In the genomic region with DNA sequence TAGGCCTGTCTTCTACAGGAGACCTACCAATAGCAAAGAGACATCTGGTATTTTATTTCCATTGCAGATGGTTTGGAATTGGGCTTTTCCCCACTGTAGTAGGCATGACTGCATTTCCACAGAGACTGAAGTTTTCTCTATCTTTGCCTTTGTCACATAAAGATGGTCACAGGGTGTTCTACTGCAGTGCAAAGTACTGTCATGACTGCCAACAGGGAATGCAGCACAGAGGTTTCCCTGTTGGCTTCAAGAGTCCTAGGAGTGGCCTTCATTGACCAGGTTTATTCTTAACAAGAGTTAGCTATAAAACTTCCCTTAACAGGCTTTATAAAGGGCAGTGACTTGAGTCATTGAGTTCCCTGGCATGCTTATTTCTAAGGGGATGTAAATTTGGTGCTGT, we compare ENCODE assay signal across 3 cellular contexts.
A peak's percentile ranks its signal among the peaks of the same experiment; 100 is the strongest.
TF ChIP-seq lines count a peak whose summit lies in the region.

No MANE protein-coding gene starts in this region.

TF ChIP-seq in IMR-90, 13 proteins besides CTCF, POLR2A, EP300 and RAD21:
- TF ChIP-seq FOS (IDR thresholded peaks at IDR 0.05; ENCODE audit: low read depth, low read length) (no peak), RCOR1 (IDR thresholded peaks at IDR 0.05; ENCODE audit: insufficient replicate concordance, low read length) (no peak), BHLHE40 (IDR thresholded peaks at IDR 0.05; ENCODE audit: low read depth, low read length) (no peak), NFE2L2 (IDR thresholded peaks at IDR 0.05; ENCODE audit: low read depth, low read length) (no peak), RFX5 (IDR thresholded peaks at IDR 0.05; ENCODE audit: low read depth, low read length) (no peak), CHD1 (IDR thresholded peaks at IDR 0.05; ENCODE audit: low read depth, low read length) (no peak)
- TF ChIP-seq, protein P1, sequence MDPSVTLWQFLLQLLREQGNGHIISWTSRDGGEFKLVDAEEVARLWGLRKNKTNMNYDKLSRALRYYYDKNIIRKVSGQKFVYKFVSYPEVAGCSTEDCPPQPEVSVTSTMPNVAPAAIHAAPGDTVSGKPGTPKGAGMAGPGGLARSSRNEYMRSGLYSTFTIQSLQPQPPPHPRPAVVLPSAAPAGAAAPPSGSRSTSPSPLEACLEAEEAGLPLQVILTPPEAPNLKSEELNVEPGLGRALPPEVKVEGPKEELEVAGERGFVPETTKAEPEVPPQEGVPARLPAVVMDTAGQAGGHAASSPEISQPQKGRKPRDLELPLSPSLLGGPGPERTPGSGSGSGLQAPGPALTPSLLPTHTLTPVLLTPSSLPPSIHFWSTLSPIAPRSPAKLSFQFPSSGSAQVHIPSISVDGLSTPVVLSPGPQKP (IDR thresholded peaks at IDR 0.05; ENCODE audit: borderline replicate concordance, low read depth, low read length), result no peak

TF ChIP-seq in H1, 55 proteins besides CTCF, POLR2A, EP300 and RAD21 (continues in another document):
- no peak for TF ChIP-seq HDAC6 (IDR thresholded peaks at IDR 0.05; ENCODE audit: low read depth, low read length)
- TF ChIP-seq CTBP2 (IDR thresholded peaks at IDR 0.05; ENCODE audit: borderline replicate concordance, insufficient read depth, insufficient read length, low read length), result no peak
- no peak for TF ChIP-seq SRF (IDR thresholded peaks at IDR 0.05; ENCODE audit: low read depth, low read length)
- TF ChIP-seq, protein P2, sequence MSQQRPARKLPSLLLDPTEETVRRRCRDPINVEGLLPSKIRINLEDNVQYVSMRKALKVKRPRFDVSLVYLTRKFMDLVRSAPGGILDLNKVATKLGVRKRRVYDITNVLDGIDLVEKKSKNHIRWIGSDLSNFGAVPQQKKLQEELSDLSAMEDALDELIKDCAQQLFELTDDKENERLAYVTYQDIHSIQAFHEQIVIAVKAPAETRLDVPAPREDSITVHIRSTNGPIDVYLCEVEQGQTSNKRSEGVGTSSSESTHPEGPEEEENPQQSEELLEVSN (IDR thresholded peaks at IDR 0.05), result no peak
- TF ChIP-seq SIRT6 (IDR thresholded peaks at IDR 0.05; ENCODE audit: low read length), result no peak
- TF ChIP-seq SAP30 (IDR thresholded peaks at IDR 0.05; ENCODE audit: insufficient read depth, insufficient replicate concordance, low read length), result no peak
- TF ChIP-seq RXRA (IDR thresholded peaks at IDR 0.05; ENCODE audit: insufficient read depth, low read depth, low read length), result no peak
- TF ChIP-seq, protein P3, sequence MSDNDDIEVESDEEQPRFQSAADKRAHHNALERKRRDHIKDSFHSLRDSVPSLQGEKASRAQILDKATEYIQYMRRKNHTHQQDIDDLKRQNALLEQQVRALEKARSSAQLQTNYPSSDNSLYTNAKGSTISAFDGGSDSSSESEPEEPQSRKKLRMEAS (IDR thresholded peaks at IDR 0.05), result no peak
- TF ChIP-seq NANOG (IDR thresholded peaks at IDR 0.05; ENCODE audit: insufficient read depth, low read depth, low read length, poor library complexity, severe bottlenecking), result no peak
- TF ChIP-seq, protein P4, sequence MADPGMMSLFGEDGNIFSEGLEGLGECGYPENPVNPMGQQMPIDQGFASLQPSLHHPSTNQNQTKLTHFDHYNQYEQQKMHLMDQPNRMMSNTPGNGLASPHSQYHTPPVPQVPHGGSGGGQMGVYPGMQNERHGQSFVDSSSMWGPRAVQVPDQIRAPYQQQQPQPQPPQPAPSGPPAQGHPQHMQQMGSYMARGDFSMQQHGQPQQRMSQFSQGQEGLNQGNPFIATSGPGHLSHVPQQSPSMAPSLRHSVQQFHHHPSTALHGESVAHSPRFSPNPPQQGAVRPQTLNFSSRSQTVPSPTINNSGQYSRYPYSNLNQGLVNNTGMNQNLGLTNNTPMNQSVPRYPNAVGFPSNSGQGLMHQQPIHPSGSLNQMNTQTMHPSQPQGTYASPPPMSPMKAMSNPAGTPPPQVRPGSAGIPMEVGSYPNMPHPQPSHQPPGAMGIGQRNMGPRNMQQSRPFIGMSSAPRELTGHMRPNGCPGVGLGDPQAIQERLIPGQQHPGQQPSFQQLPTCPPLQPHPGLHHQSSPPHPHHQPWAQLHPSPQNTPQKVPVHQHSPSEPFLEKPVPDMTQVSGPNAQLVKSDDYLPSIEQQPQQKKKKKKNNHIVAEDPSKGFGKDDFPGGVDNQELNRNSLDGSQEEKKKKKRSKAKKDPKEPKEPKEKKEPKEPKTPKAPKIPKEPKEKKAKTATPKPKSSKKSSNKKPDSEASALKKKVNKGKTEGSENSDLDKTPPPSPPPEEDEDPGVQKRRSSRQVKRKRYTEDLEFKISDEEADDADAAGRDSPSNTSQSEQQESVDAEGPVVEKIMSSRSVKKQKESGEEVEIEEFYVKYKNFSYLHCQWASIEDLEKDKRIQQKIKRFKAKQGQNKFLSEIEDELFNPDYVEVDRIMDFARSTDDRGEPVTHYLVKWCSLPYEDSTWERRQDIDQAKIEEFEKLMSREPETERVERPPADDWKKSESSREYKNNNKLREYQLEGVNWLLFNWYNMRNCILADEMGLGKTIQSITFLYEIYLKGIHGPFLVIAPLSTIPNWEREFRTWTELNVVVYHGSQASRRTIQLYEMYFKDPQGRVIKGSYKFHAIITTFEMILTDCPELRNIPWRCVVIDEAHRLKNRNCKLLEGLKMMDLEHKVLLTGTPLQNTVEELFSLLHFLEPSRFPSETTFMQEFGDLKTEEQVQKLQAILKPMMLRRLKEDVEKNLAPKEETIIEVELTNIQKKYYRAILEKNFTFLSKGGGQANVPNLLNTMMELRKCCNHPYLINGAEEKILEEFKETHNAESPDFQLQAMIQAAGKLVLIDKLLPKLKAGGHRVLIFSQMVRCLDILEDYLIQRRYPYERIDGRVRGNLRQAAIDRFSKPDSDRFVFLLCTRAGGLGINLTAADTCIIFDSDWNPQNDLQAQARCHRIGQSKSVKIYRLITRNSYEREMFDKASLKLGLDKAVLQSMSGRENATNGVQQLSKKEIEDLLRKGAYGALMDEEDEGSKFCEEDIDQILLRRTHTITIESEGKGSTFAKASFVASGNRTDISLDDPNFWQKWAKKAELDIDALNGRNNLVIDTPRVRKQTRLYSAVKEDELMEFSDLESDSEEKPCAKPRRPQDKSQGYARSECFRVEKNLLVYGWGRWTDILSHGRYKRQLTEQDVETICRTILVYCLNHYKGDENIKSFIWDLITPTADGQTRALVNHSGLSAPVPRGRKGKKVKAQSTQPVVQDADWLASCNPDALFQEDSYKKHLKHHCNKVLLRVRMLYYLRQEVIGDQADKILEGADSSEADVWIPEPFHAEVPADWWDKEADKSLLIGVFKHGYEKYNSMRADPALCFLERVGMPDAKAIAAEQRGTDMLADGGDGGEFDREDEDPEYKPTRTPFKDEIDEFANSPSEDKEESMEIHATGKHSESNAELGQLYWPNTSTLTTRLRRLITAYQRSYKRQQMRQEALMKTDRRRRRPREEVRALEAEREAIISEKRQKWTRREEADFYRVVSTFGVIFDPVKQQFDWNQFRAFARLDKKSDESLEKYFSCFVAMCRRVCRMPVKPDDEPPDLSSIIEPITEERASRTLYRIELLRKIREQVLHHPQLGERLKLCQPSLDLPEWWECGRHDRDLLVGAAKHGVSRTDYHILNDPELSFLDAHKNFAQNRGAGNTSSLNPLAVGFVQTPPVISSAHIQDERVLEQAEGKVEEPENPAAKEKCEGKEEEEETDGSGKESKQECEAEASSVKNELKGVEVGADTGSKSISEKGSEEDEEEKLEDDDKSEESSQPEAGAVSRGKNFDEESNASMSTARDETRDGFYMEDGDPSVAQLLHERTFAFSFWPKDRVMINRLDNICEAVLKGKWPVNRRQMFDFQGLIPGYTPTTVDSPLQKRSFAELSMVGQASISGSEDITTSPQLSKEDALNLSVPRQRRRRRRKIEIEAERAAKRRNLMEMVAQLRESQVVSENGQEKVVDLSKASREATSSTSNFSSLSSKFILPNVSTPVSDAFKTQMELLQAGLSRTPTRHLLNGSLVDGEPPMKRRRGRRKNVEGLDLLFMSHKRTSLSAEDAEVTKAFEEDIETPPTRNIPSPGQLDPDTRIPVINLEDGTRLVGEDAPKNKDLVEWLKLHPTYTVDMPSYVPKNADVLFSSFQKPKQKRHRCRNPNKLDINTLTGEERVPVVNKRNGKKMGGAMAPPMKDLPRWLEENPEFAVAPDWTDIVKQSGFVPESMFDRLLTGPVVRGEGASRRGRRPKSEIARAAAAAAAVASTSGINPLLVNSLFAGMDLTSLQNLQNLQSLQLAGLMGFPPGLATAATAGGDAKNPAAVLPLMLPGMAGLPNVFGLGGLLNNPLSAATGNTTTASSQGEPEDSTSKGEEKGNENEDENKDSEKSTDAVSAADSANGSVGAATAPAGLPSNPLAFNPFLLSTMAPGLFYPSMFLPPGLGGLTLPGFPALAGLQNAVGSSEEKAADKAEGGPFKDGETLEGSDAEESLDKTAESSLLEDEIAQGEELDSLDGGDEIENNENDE (IDR thresholded peaks at IDR 0.05; ENCODE audit: insufficient replicate concordance, low read length), result no peak

TF ChIP-seq in HepG2, 621 proteins besides CTCF, POLR2A, EP300 and RAD21:
- peak; percentile 12 for TF ChIP-seq TEAD3 (CRISPR knock-in tag; optimal IDR thresholded peaks at IDR 0.05; ENCODE audit: borderline replicate concordance)
- TF ChIP-seq CENPX (CRISPR knock-in tag; IDR thresholded peaks at IDR 0.05), result no peak
- TF ChIP-seq PHF20 (CRISPR knock-in tag; IDR thresholded peaks at IDR 0.05), result no peak
